In the genomic region with DNA sequence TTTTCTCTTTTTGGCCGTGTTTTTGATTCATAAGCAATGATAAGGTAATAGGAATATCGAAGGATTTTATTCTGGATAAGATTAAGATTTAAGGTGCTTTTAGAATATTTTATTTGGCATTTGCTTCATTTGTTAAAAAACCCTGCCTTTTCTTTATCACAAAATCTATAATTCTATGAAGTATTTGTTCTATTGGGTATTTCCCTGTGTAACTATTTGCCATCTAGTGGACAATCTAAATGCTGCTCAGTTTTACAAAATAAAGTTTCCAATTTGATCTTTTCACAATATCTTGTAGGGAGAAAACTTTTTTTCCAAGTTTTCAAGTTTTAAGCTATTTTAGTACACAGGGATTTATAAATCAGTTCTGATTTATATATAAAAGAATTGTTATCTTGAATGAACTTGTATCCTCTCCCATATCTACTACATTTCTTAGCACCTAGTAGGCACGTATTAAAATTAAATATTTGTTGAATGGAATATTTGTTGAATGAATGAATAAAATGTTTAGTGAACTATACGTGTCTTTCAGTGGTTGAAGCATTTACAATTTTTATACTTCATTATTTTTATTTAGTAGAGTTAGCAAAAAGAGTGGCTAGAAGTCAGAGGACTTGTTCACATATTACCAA, we compare ENCODE assay signal across 1 cellular context.
TF ChIP-seq lines count a peak whose summit lies in the region.

No MANE protein-coding gene starts in this region.

TF ChIP-seq in SK-N-SH, 30 proteins besides CTCF, POLR2A, EP300 and RAD21:
- TF ChIP-seq GATA2 (CRISPR knock-in tag; IDR thresholded peaks at IDR 0.05), result no peak
- no peak for TF ChIP-seq ELF1 (IDR thresholded peaks at IDR 0.05)
- no peak for TF ChIP-seq YY1 (IDR thresholded peaks at IDR 0.05; ENCODE audit: low read depth)
- no peak for TF ChIP-seq JUND (IDR thresholded peaks at IDR 0.05)
- no peak for TF ChIP-seq GABPA (IDR thresholded peaks at IDR 0.05; ENCODE audit: low read depth)
